ENCODE assay signal across 8 cellular contexts in the genomic region with DNA sequence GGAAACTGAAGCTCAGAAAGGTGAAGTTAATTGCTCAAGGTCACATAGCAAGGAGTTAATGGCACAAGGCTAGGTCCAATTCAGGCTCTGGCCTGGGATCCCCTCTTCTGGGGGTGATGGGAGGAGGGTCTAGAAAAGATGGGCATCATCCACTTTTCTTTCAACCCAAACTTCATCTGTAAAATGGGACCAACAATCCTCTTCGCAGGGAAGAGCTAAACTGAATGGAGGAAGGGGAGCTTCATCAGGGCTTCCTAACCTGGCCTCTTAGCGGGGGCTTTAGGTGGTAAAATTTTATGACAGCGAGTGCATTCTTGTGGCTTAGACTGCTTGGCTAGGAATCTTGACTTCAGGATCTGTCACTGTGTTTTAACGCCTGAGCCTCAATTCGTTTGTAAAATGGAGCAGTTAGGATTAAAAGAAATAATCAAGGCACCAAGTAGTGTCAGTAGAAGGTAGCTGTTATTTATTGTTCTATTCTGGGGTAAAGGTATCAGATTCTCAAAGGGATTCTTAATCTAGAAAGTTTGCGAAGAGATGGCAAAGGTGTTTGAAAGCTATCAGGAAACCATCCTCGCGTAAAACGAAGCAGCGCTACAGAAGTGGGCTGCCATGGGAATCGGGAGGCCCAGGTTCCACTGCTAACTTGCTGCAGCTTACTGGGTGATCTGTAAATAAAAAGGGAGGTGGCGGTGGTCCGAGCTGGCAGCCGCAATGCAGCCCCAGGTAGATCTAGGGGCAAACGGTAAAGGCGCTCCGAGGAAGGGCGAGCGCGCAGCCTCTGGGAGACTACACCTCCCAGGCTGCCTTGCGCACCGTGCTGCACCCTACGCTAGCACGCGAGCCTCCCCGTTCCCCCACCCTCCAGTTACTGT. TPM values are rescaled to one million over a fixed set of nuclear protein-coding genes. Genes with fewer than 3 reads are reported as not detected.
DNase-seq lines count a peak whose midpoint lies in the region; FAIRE-seq and TF ChIP-seq lines count a peak whose summit lies in the region.

No MANE protein-coding gene starts in this region.

- peaks cover 48% of the 10 kb centered on the region for H3K4me1 Mint-ChIP-seq in activated CD4-positive, alpha-beta T cell treated with anti-CD3 and anti-CD28 coated beads, Interleukin-2, amount 10 ng/mL, durations not matched to agents 7 days and 5 days

- H3K9me3 ChIP-seq in HAP-1: no peaks in the 10 kb centered on the region
- no peaks in the 10 kb centered on the region for H3K9me3 ChIP-seq in ascending aorta
- H3K9me3 ChIP-seq in iPS-18c (ENCODE audit: control insufficient read depth, insufficient read depth, low read length): peaks cover 2% of the 10 kb centered on the region
- no peaks in the 10 kb centered on the region for H3K9me3 ChIP-seq in small intestine (ENCODE audit: control insufficient read depth, low read depth)

- intact Hi-C loops in ascending aorta (cut with DNase I): loop anchor here (1.0 to 2.0 kb wide), 6 partner anchors 39 to 199 kb away; a partner anchor contains a TSS

- no peak for FAIRE-seq in small intestine (lab: Jason Lieb, UNC)

- WGBS in small intestine, 3 donors: 8 to 11% (median 8%) methylated on average over 22 to 26 of the region's 26 CpGs

- peaks cover 26% of the 10 kb centered on the region for H3K36me3 ChIP-seq in HAP-1 (replicated peaks)
- H3K36me3 ChIP-seq in ascending aorta: peaks cover 22 to 24% of the 10 kb centered on the region in 2 donors
- peaks cover 8 to 13% of the 10 kb centered on the region in 2 donors for H3K36me3 ChIP-seq in small intestine (ENCODE audit: control insufficient read depth in 2 of 2, insufficient read depth in 2 of 2, low read length in 2 of 2)

- peaks cover 21% of the 10 kb centered on the region for H3K36me3 Mint-ChIP-seq in activated CD4-positive, alpha-beta T cell treated with anti-CD3 and anti-CD28 coated beads, Interleukin-2, amount 10 ng/mL, durations not matched to agents 7 days and 5 days (ENCODE audit: low read depth)

- H3K27ac ChIP-seq in ascending aorta (peak overlapping the region; percentile 97 to 100), small intestine (ENCODE audit: low read depth in 1 of 2, low read length in 1 of 2) (peak overlapping the region; percentile 98 to 100)

- H3K27me3 Mint-ChIP-seq in activated CD4-positive, alpha-beta T cell treated with anti-CD3 and anti-CD28 coated beads, Interleukin-2, amount 10 ng/mL, durations not matched to agents 7 days and 5 days: no peaks in the 10 kb centered on the region

- H3K27ac Mint-ChIP-seq in activated CD4-positive, alpha-beta T cell treated with anti-CD3 and anti-CD28 coated beads, Interleukin-2, amount 10 ng/mL, durations not matched to agents 7 days and 5 days: peak overlapping the region; percentile 99

- POLR2A ChIA-PET in activated CD4-positive, alpha-beta T cell treated with anti-CD3 and anti-CD28 coated beads, Interleukin-2, amount 10 ng/mL, durations not matched to agents 7 days and 5 days (lab: Charles Lee): interaction anchor here (0.5 to 0.6 kb wide), 2 partner anchors 63 to 205 kb away, joined by 3 to 4 read pairs; no protein-coding TSS in a partner anchor

- H3K4me1 ChIP-seq in HAP-1: peaks cover 11% of the 10 kb centered on the region
- peaks cover 8 to 16% of the 10 kb centered on the region in 2 donors for H3K4me1 ChIP-seq in ascending aorta
- peaks cover 0 to 2% of the 10 kb centered on the region in 2 donors for H3K4me1 ChIP-seq in small intestine (ENCODE audit: control insufficient read depth in 2 of 2, insufficient read depth in 1 of 2, low read depth in 1 of 2, low read length in 1 of 2)

- in situ Hi-C loops in HAP-1 (cut with MboI; ENCODE audit: low sequenced_read_pairs): loop anchor here (10.0 kb wide), 1 partner anchor 263 kb away; a partner anchor contains a TSS

- H3K9me3 Mint-ChIP-seq in activated CD4-positive, alpha-beta T cell treated with anti-CD3 and anti-CD28 coated beads, Interleukin-2, amount 10 ng/mL, durations not matched to agents 7 days and 5 days: no peaks in the 10 kb centered on the region

- no peak for TF ChIP-seq CTCF in ascending aorta (IDR thresholded peaks at IDR 0.05)

- no peak for DNase-seq in activated CD4-positive, alpha-beta T cell treated with anti-CD3 and anti-CD28 coated beads, Interleukin-2, amount 10 ng/mL, durations not matched to agents 7 days and 5 days
- DNase-seq in activated CD4-positive, alpha-beta T cell treated with anti-CD3 and anti-CD28 coated beads for 1 hour: no peak
- DNase-seq in HAP-1 (ENCODE audit: low spot score in 2 of 2) (peak in 1 of 2 experiments; percentile 8), NCI-H1105 (lab: John Stamatoyannopoulos, UW) (peak; percentile 93), ascending aorta (ENCODE audit: low spot score in 2 of 2) (no peak), small intestine (no peak), A172 (ENCODE audit: low spot score) (no peak)

- H3K27me3 ChIP-seq in HAP-1 (ENCODE audit: low read depth) (no peaks in the 10 kb centered on the region), ascending aorta (no peaks in the 10 kb centered on the region), small intestine (ENCODE audit: control insufficient read depth in 2 of 2, insufficient read depth in 2 of 2, low read length in 2 of 2) (no peaks in the 10 kb centered on the region)

- H3K4me3 ChIP-seq in HAP-1: peak overlapping the region; percentile 97
- peak overlapping the region; percentile 89 to 90 for H3K4me3 ChIP-seq in ascending aorta
- peak overlapping the region; percentile 98 for H3K4me3 ChIP-seq in iPS-18c (ENCODE audit: insufficient read depth, low read depth, low read length)
- peak overlapping the region in 1 of 2 donors; percentile 99 for H3K4me3 ChIP-seq in small intestine (ENCODE audit: low read depth in 1 of 2, low read length in 2 of 2)

- H3K4me3 Mint-ChIP-seq in activated CD4-positive, alpha-beta T cell treated with anti-CD3 and anti-CD28 coated beads, Interleukin-2, amount 10 ng/mL, durations not matched to agents 7 days and 5 days: peak overlapping the region; percentile 93

- CTCF ChIA-PET in activated CD4-positive, alpha-beta T cell treated with anti-CD3 and anti-CD28 coated beads, Interleukin-2, amount 10 ng/mL, durations not matched to agents 7 days and 5 days (lab: Charles Lee): interaction anchor here (0.9 to 1.9 kb wide), 6 partner anchors 9 to 57 kb away, joined by 3 to 10 read pairs (median 4); a partner anchor contains a TSS

RNA-seq across cellular contexts. Expression of a gene that starts 1.5 kb away (rescaled TPM):
- total RNA-seq in activated CD4-positive, alpha-beta T cell treated with anti-CD3 and anti-CD28 coated beads, Interleukin-2, amount 10 ng/mL, durations not matched to agents 7 days and 5 days: 10 to 100 TPM; 81.7 to 86.1 TPM
- total RNA-seq in ascending aorta: 24.5 TPM
- 10 to 100 TPM in 1 of 3 donors, 1 to 10 TPM in 2; 1.6 to 23.0 (median 4.5) TPM for polyA plus RNA-seq in small intestine
- 9.3 and 11.4 TPM in 2 replicates for total RNA-seq in A172 (2014; rRNA removed; shearing (Covaris generic))

RNA-seq across cellular contexts. Expression of a gene that starts 39.3 kb away (rescaled TPM):
- 100 to 1,000 TPM in 1 of 2 experiments, 10 to 100 TPM in 1; 88.9 to 109 TPM for total RNA-seq in activated CD4-positive, alpha-beta T cell treated with anti-CD3 and anti-CD28 coated beads, Interleukin-2, amount 10 ng/mL, durations not matched to agents 7 days and 5 days
- total RNA-seq in ascending aorta: 26.8 TPM
- 10 to 100 TPM; 36.2 to 53.7 (median 41.6) TPM for polyA plus RNA-seq in small intestine
- total RNA-seq in A172 (2014; rRNA removed; shearing (Covaris generic)): 16.0 and 24.9 TPM in 2 replicates

RNA-seq across cellular contexts. Expression of a gene that starts 46.7 kb away (rescaled TPM):
- total RNA-seq in activated CD4-positive, alpha-beta T cell treated with anti-CD3 and anti-CD28 coated beads, Interleukin-2, amount 10 ng/mL, durations not matched to agents 7 days and 5 days: 10 to 100 TPM; 78.6 to 80.1 TPM
- total RNA-seq in ascending aorta: 124 TPM
- 100 to 1,000 TPM in 2 of 3 donors, 10 to 100 TPM in 1; 42.3 to 131 (median 123) TPM for polyA plus RNA-seq in small intestine
- 9.1 and 13.7 TPM in 2 replicates for total RNA-seq in A172 (2014; rRNA removed; shearing (Covaris generic))

RNA-seq across cellular contexts. Expression of a gene that starts 50.7 kb away (rescaled TPM):
- 10 to 100 TPM; 41.1 to 43.4 TPM for total RNA-seq in activated CD4-positive, alpha-beta T cell treated with anti-CD3 and anti-CD28 coated beads, Interleukin-2, amount 10 ng/mL, durations not matched to agents 7 days and 5 days
- 78.8 TPM for total RNA-seq in ascending aorta
- 10 to 100 TPM; 31.2 to 46.5 (median 35.1) TPM for polyA plus RNA-seq in small intestine
- 57.7 and 61.5 TPM in 2 replicates for total RNA-seq in A172 (2014; rRNA removed; shearing (Covaris generic))
